ENCODE assay signal across 8 cellular contexts in the genomic region with DNA sequence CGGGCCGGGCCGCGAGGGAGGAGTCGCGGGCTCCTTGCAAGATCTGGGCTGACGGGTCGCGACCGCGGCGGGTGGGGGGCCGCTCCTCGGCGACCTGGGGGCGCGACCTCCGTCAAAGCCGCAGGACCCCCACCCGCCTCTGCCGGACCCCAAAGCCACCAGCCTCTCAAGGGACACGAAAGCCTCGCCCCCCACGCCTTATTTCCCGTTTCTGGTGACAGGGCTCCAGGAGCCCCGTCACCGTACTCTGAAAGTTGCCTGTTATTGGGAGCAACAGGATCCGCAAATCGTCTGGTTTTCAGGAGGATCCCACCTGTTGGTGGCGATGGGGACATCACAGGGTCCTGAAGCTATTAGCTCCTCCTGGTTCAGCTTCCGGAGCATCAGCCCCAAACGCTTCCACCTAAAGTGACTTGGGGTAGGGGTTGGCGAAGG. TPM values are rescaled to one million over a fixed set of nuclear protein-coding genes. Genes with fewer than 3 reads are reported as not detected.
A peak's percentile ranks its signal among the peaks of the same experiment; 100 is the strongest.
DNase-seq lines count a peak whose midpoint lies in the region; ATAC-seq, FAIRE-seq and TF ChIP-seq lines count a peak whose summit lies in the region.

No MANE protein-coding gene starts in this region.

- peak overlapping the region; percentile 94 for H3K4me3 Mint-ChIP-seq in activated T-cell treated with anti-CD3 and anti-CD28 coated beads, Interleukin-2, amount 50 U/mL, for 24 hours

- peaks cover 57% of the 10 kb centered on the region for H3K36me3 Mint-ChIP-seq in activated T-cell treated with anti-CD3 and anti-CD28 coated beads, Interleukin-2, amount 50 U/mL, for 24 hours (ENCODE audit: low read depth)

- SMC1A ChIA-PET in GM12878 (lab: Charles Lee; ENCODE audit: uncharacterized antibody, unreplicated experiment) = no interaction called here

- peaks cover 0 to 17% of the 10 kb centered on the region in 2 experiments; a peak in 2 of 4 replicates for H3K36me3 ChIP-seq in GM12878 (ENCODE audit: control insufficient read depth in 2 of 2, insufficient read depth in 2 of 2, low read length in 1 of 2)
- H3K36me3 ChIP-seq in stomach = peaks cover 22 to 38% (median 35%) of the 10 kb centered on the region in 4 donors

- RAD21 ChIA-PET in GM12878 (lab: Charles Lee; ENCODE audit: unreplicated experiment) = no interaction called here

- no TSS peak for BruUV-seq in GM12878 (replicated peaks; lab: Mats Ljungman, UMichigan)

- intact Hi-C loops in GM12878 (cut with micrococcal nuclease; ENCODE audit: unreplicated experiment) (loop anchor here (2.0 kb wide), 1 partner anchor 128 kb away; a partner anchor contains a TSS), stomach (cut with DNase I; ENCODE audit: low total_unique reads) (no loop called here)

- H3K4me1 ChIP-seq in GM12878 (ENCODE audit: control insufficient read depth, insufficient read depth, low read length) (no peaks in the 10 kb centered on the region), stomach (peaks cover 26 to 55% (median 51%) of the 10 kb centered on the region in 4 donors)

- peak overlapping the region; percentile 90 for H2AFZ ChIP-seq in GM12878 (ENCODE audit: control insufficient read depth, low read depth, low read length)

- H3K79me2 ChIP-seq in GM12878 (ENCODE audit: control insufficient read depth, insufficient read depth, low read length) = peaks cover 44% of the 10 kb centered on the region

- H3K27me3 Mint-ChIP-seq in activated T-cell treated with anti-CD3 and anti-CD28 coated beads, Interleukin-2, amount 50 U/mL, for 24 hours = no peaks in the 10 kb centered on the region

- CTCF ChIA-PET in GM12878 (lab: Yijun Ruan, JAX) = interaction anchor here (0.6 kb wide), 1 partner anchor 33 kb away, joined by 3 read pairs; no protein-coding TSS in a partner anchor

- H3K27ac Mint-ChIP-seq in activated T-cell treated with anti-CD3 and anti-CD28 coated beads, Interleukin-2, amount 50 U/mL, for 24 hours = peak overlapping the region; percentile 100

- TF ChIP-seq CTCF in GM12878 (IDR thresholded peaks at IDR 0.05 in 2 of 3, conservative IDR thresholded peaks at IDR 0.05 in 1 of 3; ENCODE audit: control insufficient read depth in 2 of 3, extremely low read depth in 1 of 3, insufficient read depth in 1 of 3, low read depth in 3 of 3, low read length in 3 of 3) = no peak
- TF ChIP-seq CTCF in stomach (IDR thresholded peaks at IDR 0.05) = no peak

- TF ChIP-seq EP300 in GM12878 (IDR thresholded peaks at IDR 0.05; ENCODE audit: borderline replicate concordance in 1 of 2, control insufficient read depth in 1 of 2, low read depth in 2 of 2, low read length in 2 of 2) (no peak), stomach (IDR thresholded peaks at IDR 0.05) (no peak)

- H3K9me3 ChIP-seq in GM12878 (replicated peaks; ENCODE audit: control insufficient read depth, insufficient read depth, low read length) = no peaks in the 10 kb centered on the region
- H3K9me3 ChIP-seq in stomach = no peaks in the 10 kb centered on the region

- no peak for DNase-seq in activated T-cell treated with anti-CD3 and anti-CD28 coated beads, Interleukin-2, amount 50 U/mL, for 24 hours
- DNase-seq in activated T-cell treated with anti-CD3 and anti-CD28 coated beads for 4 hours = no peak
- peak; percentile 15 for DNase-seq in NCI-H146 treated with DMSO at 0.1 percent for 48 hours (lab: John Stamatoyannopoulos, UW; ENCODE audit: unreplicated experiment)
- no peak for DNase-seq in GM12878 (ENCODE audit: low read depth, low spot score)
- peak; percentile 17 for DNase-seq in iris pigment epithelial cell (ENCODE audit: low read depth)
- no peak for DNase-seq in stomach
- DNase-seq in T-helper 9 cell = no peak

- no peak for FAIRE-seq in GM12878 (lab: Jason Lieb, UNC)

- no peak for TF ChIP-seq RAD21 in GM12878 (IDR thresholded peaks at IDR 0.05; ENCODE audit: insufficient read depth, low read depth, low read length)

- peaks cover 54% of the 10 kb centered on the region for H3K4me1 Mint-ChIP-seq in activated T-cell treated with anti-CD3 and anti-CD28 coated beads, Interleukin-2, amount 50 U/mL, for 24 hours (ENCODE audit: low read depth)

- no peaks in the 10 kb centered on the region for H3K9me3 Mint-ChIP-seq in activated T-cell treated with anti-CD3 and anti-CD28 coated beads, Interleukin-2, amount 50 U/mL, for 24 hours

- in situ Hi-C loops in GM12878 (cut with MboI) = no loop called here

- H4K20me1 ChIP-seq in GM12878 (ENCODE audit: control insufficient read depth, insufficient read depth) = no peaks in the 10 kb centered on the region

- H3K27me3 ChIP-seq in GM12878 (replicated peaks in 1 of 2; ENCODE audit: control insufficient read depth in 2 of 2, insufficient read depth in 2 of 2, low read length in 1 of 2) = no peaks in the 10 kb centered on the region
- no peaks in the 10 kb centered on the region for H3K27me3 ChIP-seq in stomach

- POLR2A ChIA-PET in GM12878 (lab: Charles Lee) = interaction anchor here (0.7 to 1.3 kb wide), 2 partner anchors 44 to 96 kb away, joined by 3 to 5 read pairs; no protein-coding TSS in a partner anchor

- H3K27ac ChIP-seq in GM12878 (ENCODE audit: control insufficient read depth, insufficient read depth) (peak overlapping the region; percentile 87), stomach (peak overlapping the region; percentile 84 to 93 (median 90))

- 1% methylated on average over 27 of the region's 33 CpGs for WGBS in GM12878 (ENCODE audit: insufficient coverage, insufficient replicate concordance, low lambda C conversion rate, missing lambda C conversion rate)
- 0 to 2% (median 1%) methylated on average over 22 to 33 of the region's 33 CpGs for WGBS in stomach, 5 donors

- TF ChIP-seq POLR2A in GM12878 (IDR thresholded peaks at IDR 0.05; ENCODE audit: low read depth, low read length) (no peak), stomach (IDR thresholded peaks at IDR 0.05) (no peak)

- ATAC-seq in GM12878 (no peak; the same call in 2 of the 3 replicates), GM19397 (IDR thresholded peaks at IDR 0.05; ENCODE audit: unreplicated experiment) (no peak)

- H3K4me3 ChIP-seq in GM12878 (peak overlapping the region; percentile 98), stomach (peak overlapping the region; percentile 88 to 99 (median 92))

- peak overlapping the region; percentile 88 for H3K4me2 ChIP-seq in GM12878 (ENCODE audit: control insufficient read depth, insufficient read depth)

- H3K9ac ChIP-seq in GM12878 (ENCODE audit: control insufficient read depth, insufficient read depth, low read length) = peak overlapping the region; percentile 97

RNA-seq across cellular contexts. Expression of a gene that starts 0.5 kb away (rescaled TPM):
- total RNA-seq in GM12878 (2013; cell fraction: nucleolus; rRNA removed) = 165 and 196 TPM in 2 replicates
- total RNA-seq in GM12878 (2014; rRNA removed) (21.5 and 25.5 TPM in 2 replicates), GM12878 (2014; rRNA removed; fragmentation: Illumina TruSeq; extraction: Trizol) (15.4 and 15.7 TPM in 2 replicates), GM12878 (2021) (37.3 and 47.2 TPM in 2 replicates), stomach (100 to 1,000 TPM in 1 of 5 donors, 10 to 100 TPM in 4; 27.2 to 116 (median 49.2) TPM)
- 11.5 TPM for polyA plus RNA-seq in GM12878 (2011; ENCODE audit: low read depth)
- polyA plus RNA-seq in GM12878 (2011; rRNA removed) (10.9 and 22.7 TPM in 2 replicates), GM12878 (2014; fragmentation: Illumina TruSeq; extraction: Trizol) (7.0 and 16.2 TPM in 2 replicates), GM12878 (2014; fragmentation: Nextera tagmentation; extraction: Ambion mirVana) (1 to 10 TPM; 1.8 to 2.9 TPM), GM12878 (2014; rRNA removed) (32.2 and 42.7 TPM in 2 replicates), GM12878 (2016; fragmentation: Nextera tagmentation; extraction: Ambion mirVana) (10 to 100 TPM; 21.6 to 25.8 TPM), stomach (10 to 100 TPM; 10.6 to 16.1 (median 11.3) TPM)
- 21.2 and 28.7 TPM in 2 replicates for polyA plus RNA-seq in GM12878 (2011; cell fraction: cytosol; rRNA removed)
- 107 and 142 TPM in 2 replicates for polyA plus RNA-seq in GM12878 (2011; cell fraction: nucleus; rRNA removed)
- 21.4 and 28.2 TPM in 2 replicates for polyA plus RNA-seq in GM12878 (2012)
- polyA minus RNA-seq in GM12878 (2011; rRNA and poly(A)+ RNA removed) = 47.0 and 85.3 TPM in 2 replicates
- 21.1 and 28.3 TPM in 2 replicates for polyA minus RNA-seq in GM12878 (2011; cell fraction: cytosol; rRNA and poly(A)+ RNA removed)
- polyA minus RNA-seq in GM12878 (2011; cell fraction: nucleus; rRNA and poly(A)+ RNA removed) = 49.1 and 73.1 TPM in 2 replicates

RNA-seq across cellular contexts. Expression of a gene that starts 0.9 kb away (rescaled TPM):
- total RNA-seq in GM12878 (2013; cell fraction: nucleolus; rRNA removed) = 70.1 and 78.7 TPM in 2 replicates
- total RNA-seq in GM12878 (2014; rRNA removed) (28.5 and 38.4 TPM in 2 replicates), GM12878 (2014; rRNA removed; fragmentation: Illumina TruSeq; extraction: Trizol) (27.9 and 28.8 TPM in 2 replicates), GM12878 (2021) (53.9 and 62.4 TPM in 2 replicates), stomach (100 to 1,000 TPM in 1 of 5 donors, 10 to 100 TPM in 4; 13.0 to 129 (median 36.2) TPM)
- 11.5 TPM for polyA plus RNA-seq in GM12878 (2011; ENCODE audit: low read depth)
- polyA plus RNA-seq in GM12878 (2011; rRNA removed) (28.4 and 38.4 TPM in 2 replicates), GM12878 (2014; fragmentation: Illumina TruSeq; extraction: Trizol) (19.8 and 37.7 TPM in 2 replicates), GM12878 (2014; fragmentation: Nextera tagmentation; extraction: Ambion mirVana) (1 to 10 TPM; 1.6 to 3.6 TPM), GM12878 (2014; rRNA removed) (51.4 and 55.6 TPM in 2 replicates), GM12878 (2016; fragmentation: Nextera tagmentation; extraction: Ambion mirVana) (10 to 100 TPM; 64.8 to 70.2 TPM), stomach (10 to 100 TPM; 35.8 to 43.2 (median 37.1) TPM)
- 24.9 and 42.6 TPM in 2 replicates for polyA plus RNA-seq in GM12878 (2011; cell fraction: cytosol; rRNA removed)
- 136 and 149 TPM in 2 replicates for polyA plus RNA-seq in GM12878 (2011; cell fraction: nucleus; rRNA removed)
- polyA plus RNA-seq in GM12878 (2012) = 34.0 and 44.2 TPM in 2 replicates
- 21.7 and 31.6 TPM in 2 replicates for polyA minus RNA-seq in GM12878 (2011; rRNA and poly(A)+ RNA removed)
- 9.2 and 16.0 TPM in 2 replicates for polyA minus RNA-seq in GM12878 (2011; cell fraction: cytosol; rRNA and poly(A)+ RNA removed)
- polyA minus RNA-seq in GM12878 (2011; cell fraction: nucleus; rRNA and poly(A)+ RNA removed) = 23.1 and 37.2 TPM in 2 replicates

RNA-seq across cellular contexts. Expression of a gene that starts 48.1 kb away (rescaled TPM):
- not detected in 2 replicates for total RNA-seq in GM12878 (2013; cell fraction: nucleolus; rRNA removed)
- total RNA-seq in GM12878 (2014; rRNA removed) = 0.34 TPM in 1 of 2 replicates, not detected in the other
- not detected in 2 replicates for total RNA-seq in GM12878 (2014; rRNA removed; fragmentation: Illumina TruSeq; extraction: Trizol)
- not detected in 2 replicates for total RNA-seq in GM12878 (2021)
- polyA plus RNA-seq in GM12878 (2011; ENCODE audit: low read depth) = not detected
- polyA plus RNA-seq in GM12878 (2011; rRNA removed) = not detected in 2 replicates
- polyA plus RNA-seq in GM12878 (2011; cell fraction: cytosol; rRNA removed) = not detected in 2 replicates
- polyA plus RNA-seq in GM12878 (2011; cell fraction: nucleus; rRNA removed) = not detected in 2 replicates
- not detected in 2 replicates for polyA plus RNA-seq in GM12878 (2012)
- polyA plus RNA-seq in GM12878 (2014; fragmentation: Illumina TruSeq; extraction: Trizol) = not detected in 2 replicates
- polyA plus RNA-seq in GM12878 (2014; fragmentation: Nextera tagmentation; extraction: Ambion mirVana) = not detected
- polyA plus RNA-seq in GM12878 (2014; rRNA removed) = not detected in 2 replicates
- polyA plus RNA-seq in GM12878 (2016; fragmentation: Nextera tagmentation; extraction: Ambion mirVana) = not detected
- polyA minus RNA-seq in GM12878 (2011; rRNA and poly(A)+ RNA removed) = not detected in 2 replicates
- not detected in 2 replicates for polyA minus RNA-seq in GM12878 (2011; cell fraction: cytosol; rRNA and poly(A)+ RNA removed)
- polyA minus RNA-seq in GM12878 (2011; cell fraction: nucleus; rRNA and poly(A)+ RNA removed) = not detected in 2 replicates
- 1 to 10 TPM in 1 of 5 donors, not detected in 4; 1.3 TPM for total RNA-seq in stomach
- polyA plus RNA-seq in stomach = under 1 TPM in 2 of 3 donors, not detected in 1; 0.23 to 0.44 TPM

Comparison
In these comparisons a context has a peak if more than half of its experiments do, and no peak if none do; other contexts are left out.
1. DNase-seq: peak in NCI-H146 treated with DMSO at 0.1 percent for 48 hours (single experiment) and iris pigment epithelial cell (single experiment); none in activated T-cell treated with anti-CD3 and anti-CD28 coated beads, Interleukin-2, amount 50 U/mL, for 24 hours (single experiment), activated T-cell treated with anti-CD3 and anti-CD28 coated beads for 4 hours (single experiment), GM12878 (single experiment), stomach (single experiment) and T-helper 9 cell (single experiment).